21 cellular contexts compared by ENCODE assay signal in genomic region chr6:158908596-158908995, GRCh38.
A peak's percentile ranks its signal among the peaks of the same experiment; 100 is the strongest.
DNase-seq lines count a peak whose midpoint lies in the region; TF ChIP-seq lines count a peak whose summit lies in the region.
"Had no signal": no experiment of that assay in that cellular context is flagged by ENCODE, and none has a peak within 500 bp of the region (broad histone marks: within the 10 kb centered on the region; RNA-seq: fewer than 3 reads in every experiment).

No MANE protein-coding gene starts in this region.

- H3K56ac ChIP-seq in H9 (ENCODE audit: insufficient read length, low read depth, low read length), result no peak overlapping the region

- no peaks in the 10 kb centered on the region for H4K20me1 ChIP-seq in H9 (ENCODE audit: control insufficient read depth, insufficient read depth, insufficient read length)
- H4K20me1 ChIP-seq: BLaER1 treated with 17β-estradiol and CSF1 and Interleukin-3, amounts not matched to agents 10 nM and 100 nM had no signal

- H3K4me2 ChIP-seq in trophoblast cell (ENCODE audit: low read length) (no peak overlapping the region), H9 (ENCODE audit: insufficient read depth, insufficient read length, low read length) (no peak overlapping the region)
- H3K4me2 ChIP-seq: BLaER1 treated with 17β-estradiol and CSF1 and Interleukin-3, amounts not matched to agents 10 nM and 100 nM; SK-N-SH had no signal

- H3K36me3 ChIP-seq in trophoblast cell (ENCODE audit: control insufficient read depth in 1 of 2, insufficient read depth in 2 of 2, low read length in 2 of 2), result no peaks in the 10 kb centered on the region
- H3K36me3 ChIP-seq: BLaER1 treated with 17β-estradiol and CSF1 and Interleukin-3, amounts not matched to agents 10 nM and 100 nM had no signal

- H2AFZ ChIP-seq in trophoblast cell (ENCODE audit: insufficient read depth, low read length, poor library complexity) (no peak overlapping the region), H9 (ENCODE audit: low read length) (no peak overlapping the region)

- no CpG with 5 or more reads among the region's 1 CpG for WGBS in trophoblast cell (ENCODE audit: extremely low coverage, insufficient coverage, insufficient read length)
- WGBS in H9 (ENCODE audit: extremely low coverage, insufficient read length, low lambda C conversion rate), result no CpG with 5 or more reads among the region's 1 CpG

- peaks cover 51 to 53% of the 10 kb centered on the region in 2 experiments for H3K4me1 Mint-ChIP-seq in H9

- H3T11ph ChIP-seq in H9 (ENCODE audit: low read length), result no peak overlapping the region

- no peak overlapping the region; a peak in 1 of 7 replicates for H3K27ac Mint-ChIP-seq in H9
- H3K27ac Mint-ChIP-seq: CD4-positive, alpha-beta T cell had no signal

- H4K12ac ChIP-seq in trophoblast cell (ENCODE audit: low read depth, low read length), result no peak overlapping the region

- no peak overlapping the region for H3K23ac ChIP-seq in trophoblast cell (ENCODE audit: low read length)
- H3K23ac ChIP-seq in H9 (ENCODE audit: insufficient read length, low read depth, low read length), result no peak overlapping the region

- peaks cover 28 to 31% of the 10 kb centered on the region in 2 experiments for H3K9me3 Mint-ChIP-seq in H9

- H3K9me3 ChIP-seq in trophoblast cell (ENCODE audit: insufficient read depth, low read depth, low read length), result peaks cover 3% of the 10 kb centered on the region
- H3K9me3 ChIP-seq in H9 (ENCODE audit: control insufficient read depth, low read depth, low read length), result peaks cover 10% of the 10 kb centered on the region

- peaks cover 21% of the 10 kb centered on the region in 2 experiments for H3K4me1 ChIP-seq in trophoblast cell (ENCODE audit: control insufficient read depth in 1 of 2, insufficient read depth in 2 of 2, low read length in 2 of 2)
- H3K4me1 ChIP-seq in H9 (ENCODE audit: insufficient read depth, low read length), result peaks cover 8% of the 10 kb centered on the region

- no peak overlapping the region for H3K27ac ChIP-seq in trophoblast cell (ENCODE audit: low read depth, low read length)
- H3K27ac ChIP-seq in H9 (ENCODE audit: insufficient read length, low read depth, low read length), result no peak overlapping the region
- H3K27ac ChIP-seq: BLaER1 treated with 17β-estradiol and CSF1 and Interleukin-3, amounts not matched to agents 10 nM and 100 nM had no signal

- H2BK5ac ChIP-seq in trophoblast cell (ENCODE audit: low read depth, low read length, poor library complexity) (peak overlapping the region; percentile 21), H9 (ENCODE audit: insufficient read length, low read length) (no peak overlapping the region)

- H4K5ac ChIP-seq in H9 (ENCODE audit: insufficient read length, low read depth, low read length), result no peak overlapping the region

- H3K4me3 ChIP-seq in trophoblast cell (ENCODE audit: low read depth, low read length), result no peak overlapping the region
- H3K4me3 ChIP-seq: BLaER1 treated with 17β-estradiol and CSF1 and Interleukin-3, amounts not matched to agents 10 nM and 100 nM had no signal

- no peak overlapping the region for H3K9ac ChIP-seq in trophoblast cell (ENCODE audit: low read length)
- no peak overlapping the region for H3K9ac ChIP-seq in H9 (ENCODE audit: extremely low read depth, insufficient read length, low read length)
- H3K9ac ChIP-seq: BLaER1 treated with 17β-estradiol and CSF1 and Interleukin-3, amounts not matched to agents 10 nM and 100 nM; SK-N-SH had no signal

- H2AK5ac ChIP-seq in trophoblast cell (ENCODE audit: low read length) (peak overlapping the region; percentile 67), H9 (ENCODE audit: insufficient read length, low read length) (no peak overlapping the region)

- peak overlapping the region; percentile 94 for H2BK12ac ChIP-seq in trophoblast cell (ENCODE audit: low read length)
- H2BK12ac ChIP-seq in H9 (ENCODE audit: insufficient read length, low read depth, low read length), result no peak overlapping the region

- no peaks in the 10 kb centered on the region for H3K23me2 ChIP-seq in H9 (ENCODE audit: insufficient read length, low read depth, low read length, poor library complexity, severe bottlenecking)

- H3K14ac ChIP-seq in trophoblast cell (ENCODE audit: low read length) (peak overlapping the region; percentile 27), H9 (ENCODE audit: insufficient read depth, low read length) (no peak overlapping the region)

- H4K91ac ChIP-seq in trophoblast cell (ENCODE audit: low read depth, low read length) (peak overlapping the region; percentile 74), H9 (ENCODE audit: insufficient read length, low read depth, low read length) (no peak overlapping the region)

- peaks cover 12 to 36% (median 27%) of the 10 kb centered on the region in 3 experiments for H3K36me3 Mint-ChIP-seq in H9 (ENCODE audit: insufficient read depth in 1 of 3, low read depth in 3 of 3)

- H3K79me2 ChIP-seq in trophoblast cell (ENCODE audit: control insufficient read depth, insufficient read depth, low read length, poor library complexity) (peaks cover 4% of the 10 kb centered on the region), H9 (ENCODE audit: insufficient read depth, low read length) (no peaks in the 10 kb centered on the region)

- H2BK20ac ChIP-seq in H9 (ENCODE audit: low read depth, low read length, poor library complexity, severe bottlenecking), result no peak overlapping the region

- no peaks in the 10 kb centered on the region for H3K27me3 Mint-ChIP-seq in H9 (ENCODE audit: low read depth)
- H3K27me3 Mint-ChIP-seq: CD4-positive, alpha-beta T cell had no signal

- H3K18ac ChIP-seq in trophoblast cell (ENCODE audit: low read length) (peak overlapping the region; percentile 37), H9 (ENCODE audit: insufficient read length, low read depth, low read length) (no peak overlapping the region)

- no peak overlapping the region for H3K4me3 Mint-ChIP-seq in H9
- H3K4me3 Mint-ChIP-seq: CD4-positive, alpha-beta T cell had no signal

- no peak overlapping the region for H4K8ac ChIP-seq in trophoblast cell (ENCODE audit: low read depth, low read length)
- no peak overlapping the region for H4K8ac ChIP-seq in H9 (replicated peaks; ENCODE audit: insufficient read length, low read depth, low read length)

- H3K4ac ChIP-seq in trophoblast cell (ENCODE audit: low read depth, low read length) (no peak overlapping the region), H9 (ENCODE audit: low read depth, low read length) (no peak overlapping the region)

- H3K27me3 ChIP-seq in trophoblast cell (ENCODE audit: insufficient read depth, low read length) (no peaks in the 10 kb centered on the region), H9 (ENCODE audit: insufficient read depth, low read length) (no peaks in the 10 kb centered on the region)
- H3K27me3 ChIP-seq: BLaER1 treated with 17β-estradiol and CSF1 and Interleukin-3, amounts not matched to agents 10 nM and 100 nM had no signal

- H2BK120ac ChIP-seq in trophoblast cell (ENCODE audit: insufficient read depth, low read length, poor library complexity) (peak overlapping the region; percentile 56), H9 (ENCODE audit: low read depth, low read length, poor library complexity, severe bottlenecking) (no peak overlapping the region)

- peaks cover 32% of the 10 kb centered on the region for H3K79me1 ChIP-seq in trophoblast cell (ENCODE audit: low read length)
- no peaks in the 10 kb centered on the region for H3K79me1 ChIP-seq in H9 (ENCODE audit: insufficient read depth, low read depth, low read length, poor library complexity, severe bottlenecking)

- no peak for TF ChIP-seq CTCF in H9 (conservative IDR thresholded peaks at IDR 0.05)

- DNase-seq in NCI-H146 (lab: John Stamatoyannopoulos, UW) (peak; percentile 58), NCI-H146 treated with DMSO at 0.1 percent for 48 hours (lab: John Stamatoyannopoulos, UW; ENCODE audit: unreplicated experiment) (no peak), NCI-H446 treated with DMSO at 0.1 percent for 48 hours (lab: John Stamatoyannopoulos, UW) (peak; percentile 46), ecto neural progenitor cell (ENCODE audit: low spot score) (peak; percentile 29), trophoblast cell (no peak), NAMALWA (ENCODE audit: low spot score) (no peak), NCI-H1417 treated with DMSO at 0.1 percent for 48 hours (lab: John Stamatoyannopoulos, UW) (no peak), H9 (no peak)
- DNase-seq: CD4-positive, alpha-beta T cell; DMS79 treated with DMSO at 0.1 percent for 48 hours; H7; Karpas-422; MV-4-11; NCI-H1417; NCI-H187 treated with DMSO at 0.1 percent for 48 hours; NCI-H2171 treated with DMSO at 0.1 percent for 48 hours; NCI-H345; NCI-H524; NCI-H774; SK-N-SH had no signal

- no peak overlapping the region for H2BK15ac ChIP-seq in H9 (ENCODE audit: low read depth, low read length)

Comparison
In these comparisons a context has a peak if more than half of its experiments do, and no peak if none do; other contexts are left out.
1. DNase-seq: peak in NCI-H146 (single experiment), NCI-H446 treated with DMSO at 0.1 percent for 48 hours (single experiment) and ecto neural progenitor cell (single experiment); none in NCI-H146 treated with DMSO at 0.1 percent for 48 hours (single experiment), trophoblast cell (0 of 2), NAMALWA (single experiment), NCI-H1417 treated with DMSO at 0.1 percent for 48 hours (single experiment) and H9 (single experiment).